13 cellular contexts compared by ENCODE assay signal in the genomic region with DNA sequence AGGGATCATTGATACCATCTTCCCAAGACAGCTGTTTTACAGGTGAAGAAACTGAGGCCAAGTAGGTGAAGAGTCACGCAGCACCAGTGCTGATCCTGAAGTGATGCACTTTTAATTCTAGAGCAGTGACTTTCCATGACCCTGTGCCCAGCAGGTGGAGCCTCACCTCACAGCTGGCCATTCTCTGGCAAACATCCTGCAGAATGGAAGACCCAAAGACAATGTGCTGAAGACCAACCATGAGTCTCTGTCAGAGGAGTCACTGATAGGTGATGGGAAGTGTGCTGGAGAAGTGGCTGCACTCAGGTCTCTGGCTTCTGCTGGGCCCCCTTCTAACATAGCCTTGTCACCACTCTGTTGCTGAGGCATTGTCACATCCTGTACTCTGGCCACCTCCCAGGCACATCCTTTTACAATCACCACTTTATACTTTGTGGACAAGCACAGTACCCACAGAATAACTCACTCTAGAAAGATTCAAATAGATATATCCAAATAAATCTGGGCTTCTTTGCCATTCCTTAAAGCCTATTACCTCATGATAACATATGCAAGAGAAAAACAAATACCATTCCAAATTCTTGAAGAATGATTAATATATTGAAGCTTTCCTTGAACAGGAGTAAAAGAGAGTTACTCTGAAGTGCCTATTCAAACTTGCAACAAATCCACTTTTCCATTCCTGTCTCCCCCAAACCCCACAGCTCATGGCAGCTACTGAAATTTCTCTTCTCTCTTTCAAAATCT.
A peak's percentile ranks its signal among the peaks of the same experiment; 100 is the strongest.
DNase-seq lines count a peak whose midpoint lies in the region; ATAC-seq, FAIRE-seq and TF ChIP-seq lines count a peak whose summit lies in the region.
"Had no signal": no experiment of that assay in that cellular context is flagged by ENCODE, and none has a peak within 500 bp of the region (broad histone marks: within the 10 kb centered on the region; RNA-seq: fewer than 3 reads in every experiment).

No MANE protein-coding gene starts in this region.

- ATAC-seq in A549, result peak; percentile 56 to 60
- no peak for ATAC-seq in activated CD8-positive, alpha-beta memory T cell treated with anti-CD3 and anti-CD28 coated beads, Interleukin-2, amount 10 ng/mL, durations not matched to agents 7 days and 5 days
- no peak for ATAC-seq in HG03095 (IDR thresholded peaks at IDR 0.05; ENCODE audit: unreplicated experiment)
- ATAC-seq in GM21737 (IDR thresholded peaks at IDR 0.05; ENCODE audit: unreplicated experiment), result no peak
- ATAC-seq: stimulated activated memory B cell treated with anti-CD40 and anti-IgM and Interleukin-4, amounts not matched to agents 10 μg/mL and 1 μg/mL and 100 μg/mL, for 72 hours had no signal

- 81% methylated on average over 1 of the region's 1 CpG for WGBS in A549 (ENCODE audit: missing lambda C conversion rate)
- 86% methylated on average over 1 of the region's 1 CpG for WGBS in mammary epithelial cell (ENCODE audit: low coverage, missing lambda C conversion rate)

- no peak for TF ChIP-seq EP300 in A549 (IDR thresholded peaks at IDR 0.05)

- H3K4me3 ChIP-seq in A549 (no peak overlapping the region), mammary epithelial cell (replicated peaks in 1 of 3; ENCODE audit: insufficient read depth in 1 of 3, low read depth in 2 of 3, low read length in 3 of 3) (no peak overlapping the region)

- H3K36me3 Mint-ChIP-seq in HFFc6 (ENCODE audit: low read depth), result no peaks in the 10 kb centered on the region
- H3K36me3 Mint-ChIP-seq in activated CD8-positive, alpha-beta memory T cell treated with anti-CD3 and anti-CD28 coated beads, Interleukin-2, amount 10 ng/mL, durations not matched to agents 7 days and 5 days, result no peaks in the 10 kb centered on the region
- H3K36me3 Mint-ChIP-seq: stimulated activated memory B cell treated with anti-CD40 and anti-IgM and Interleukin-4, amounts not matched to agents 10 μg/mL and 1 μg/mL and 100 μg/mL, for 72 hours had no signal

- peak overlapping the region; percentile 69 for H2AFZ ChIP-seq in mammary epithelial cell (ENCODE audit: low read depth, low read length)
- H2AFZ ChIP-seq: parathyroid adenoma had no signal

- H3K27me3 ChIP-seq in mammary epithelial cell (ENCODE audit: insufficient read depth, low read length), result no peaks in the 10 kb centered on the region

- peak overlapping the region; percentile 43 for H3K4me3 Mint-ChIP-seq in HFFc6
- no peak overlapping the region for H3K4me3 Mint-ChIP-seq in activated CD8-positive, alpha-beta memory T cell treated with anti-CD3 and anti-CD28 coated beads, Interleukin-2, amount 10 ng/mL, durations not matched to agents 7 days and 5 days
- H3K4me3 Mint-ChIP-seq: stimulated activated memory B cell treated with anti-CD40 and anti-IgM and Interleukin-4, amounts not matched to agents 10 μg/mL and 1 μg/mL and 100 μg/mL, for 72 hours; T-helper 2 cell treated with Interferon-gamma antibody and Interleukin-4, amounts not matched to agents 5 μg/mL and 100 μg/mL, for 36 hours had no signal

- no peak overlapping the region for H3K9ac ChIP-seq in mammary epithelial cell (ENCODE audit: insufficient read depth, low read length)
- H3K9ac ChIP-seq: parathyroid adenoma had no signal

- H3K27ac Mint-ChIP-seq in HFFc6, result peak overlapping the region; percentile 67
- no peak overlapping the region for H3K27ac Mint-ChIP-seq in activated CD8-positive, alpha-beta memory T cell treated with anti-CD3 and anti-CD28 coated beads, Interleukin-2, amount 10 ng/mL, durations not matched to agents 7 days and 5 days
- H3K27ac Mint-ChIP-seq: stimulated activated memory B cell treated with anti-CD40 and anti-IgM and Interleukin-4, amounts not matched to agents 10 μg/mL and 1 μg/mL and 100 μg/mL, for 72 hours; T-helper 2 cell treated with Interferon-gamma antibody and Interleukin-4, amounts not matched to agents 5 μg/mL and 100 μg/mL, for 36 hours had no signal

- H3K9me3 ChIP-seq in A549 (no peaks in the 10 kb centered on the region), mammary epithelial cell (replicated peaks; ENCODE audit: insufficient read depth, low read length) (no peaks in the 10 kb centered on the region)

- TF ChIP-seq POLR2A in A549 (IDR thresholded peaks at IDR 0.05; ENCODE audit: low read length), result no peak

- in situ Hi-C loops in mammary epithelial cell (cut with MboI; ENCODE audit: low sequenced_read_pairs in 2 of 2), result no loop called here

- POLR2A ChIA-PET in A549 (lab: Yijun Ruan, JAX), result no interaction called here

- dilution Hi-C loops in mammary epithelial cell (cut with HindIII; ENCODE audit: low sequenced_read_pairs), result no loop called here

- intact Hi-C loops in mammary epithelial cell (cut with micrococcal nuclease), result loop anchor here (2.0 to 5.0 kb wide), 2 partner anchors 48 to 157 kb away; a partner anchor contains a TSS

- peaks cover 48% of the 10 kb centered on the region for H3K4me1 Mint-ChIP-seq in HFFc6 (ENCODE audit: low read depth)
- no peaks in the 10 kb centered on the region for H3K4me1 Mint-ChIP-seq in activated CD8-positive, alpha-beta memory T cell treated with anti-CD3 and anti-CD28 coated beads, Interleukin-2, amount 10 ng/mL, durations not matched to agents 7 days and 5 days
- H3K4me1 Mint-ChIP-seq: stimulated activated memory B cell treated with anti-CD40 and anti-IgM and Interleukin-4, amounts not matched to agents 10 μg/mL and 1 μg/mL and 100 μg/mL, for 72 hours had no signal

- no peaks in the 10 kb centered on the region for H4K20me1 ChIP-seq in mammary epithelial cell (ENCODE audit: insufficient read depth, low read length)

- H3K4me1 ChIP-seq in A549 (peaks cover 14% of the 10 kb centered on the region; the same call in 2 of the 3 replicates), mammary epithelial cell (ENCODE audit: insufficient read depth, low read length) (peaks cover 19% of the 10 kb centered on the region)
- H3K4me1 ChIP-seq: parathyroid adenoma had no signal

- peak in 1 of 2 experiments; percentile 1 for DNase-seq in A549 (ENCODE audit: low read depth in 1 of 2, low spot score in 1 of 2)
- peak; percentile 44 for DNase-seq in HFFc6
- peak; percentile 16 for DNase-seq in mammary epithelial cell
- DNase-seq in kidney glomerular epithelial cell (lab: John Stamatoyannopoulos, UW), result peak; percentile 26
- no peak for DNase-seq in NCI-H1417 (lab: John Stamatoyannopoulos, UW)
- DNase-seq in activated CD8-positive, alpha-beta memory T cell treated with anti-CD3 and anti-CD28 coated beads, Interleukin-2, amount 10 ng/mL, durations not matched to agents 7 days and 5 days, result no peak
- DNase-seq: activated naive CD4-positive, alpha-beta T cell had no signal

- no peak; the same call in 2 of the 3 replicates for TF ChIP-seq CTCF in A549 (IDR thresholded peaks at IDR 0.05)
- TF ChIP-seq CTCF in HFFc6 (IDR thresholded peaks at IDR 0.05), result peak; percentile 38; the same call in 1 of the 2 replicates
- peak in 1 of 2 donors; percentile 34 for TF ChIP-seq CTCF in mammary epithelial cell (conservative IDR thresholded peaks at IDR 0.05 in 1 of 2, IDR thresholded peaks at IDR 0.05 in 1 of 2; ENCODE audit: extremely low read depth in 1 of 2, insufficient read depth in 1 of 2, low read depth in 1 of 2, low read length in 2 of 2)

- no peaks in the 10 kb centered on the region for H3K79me2 ChIP-seq in mammary epithelial cell (ENCODE audit: insufficient read depth, low read length)
- H3K79me2 ChIP-seq: parathyroid adenoma had no signal

- no peaks in the 10 kb centered on the region for H3K36me3 ChIP-seq in mammary epithelial cell (ENCODE audit: insufficient read depth, low read length)

- no peaks in the 10 kb centered on the region for H3K9me3 Mint-ChIP-seq in HFFc6
- no peaks in the 10 kb centered on the region for H3K9me3 Mint-ChIP-seq in activated CD8-positive, alpha-beta memory T cell treated with anti-CD3 and anti-CD28 coated beads, Interleukin-2, amount 10 ng/mL, durations not matched to agents 7 days and 5 days (ENCODE audit: low read depth)
- H3K9me3 Mint-ChIP-seq: stimulated activated memory B cell treated with anti-CD40 and anti-IgM and Interleukin-4, amounts not matched to agents 10 μg/mL and 1 μg/mL and 100 μg/mL, for 72 hours; T-helper 2 cell treated with Interferon-gamma antibody and Interleukin-4, amounts not matched to agents 5 μg/mL and 100 μg/mL, for 36 hours had no signal

- CTCF ChIA-PET in A549 (lab: Yijun Ruan, JAX), result interaction anchor here (0.5 to 1.7 kb wide), 3 partner anchors 21 to 51 kb away, joined by 3 to 6 read pairs (median 5); no protein-coding TSS in a partner anchor
- CTCF ChIA-PET in mammary epithelial cell (lab: Charles Lee; ENCODE audit: low non-redundant PET), result interaction anchor here (0.6 kb wide), 2 partner anchors 56 to 580 kb away, joined by 3 to 4 read pairs; no protein-coding TSS in a partner anchor
- CTCF ChIA-PET in activated CD8-positive, alpha-beta memory T cell treated with anti-CD3 and anti-CD28 coated beads, Interleukin-2, amount 10 ng/mL, durations not matched to agents 7 days and 5 days (lab: Charles Lee), result no interaction called here

- peaks cover 7% of the 10 kb centered on the region for H3K27me3 Mint-ChIP-seq in HFFc6 (ENCODE audit: insufficient read depth)
- H3K27me3 Mint-ChIP-seq in activated CD8-positive, alpha-beta memory T cell treated with anti-CD3 and anti-CD28 coated beads, Interleukin-2, amount 10 ng/mL, durations not matched to agents 7 days and 5 days, result peaks cover 24% of the 10 kb centered on the region

- no TSS peak for BruUV-seq in mammary epithelial cell (replicated peaks; lab: Mats Ljungman, UMichigan)

- no peak for FAIRE-seq in A549 (lab: Jason Lieb, UNC)

- H3K4me2 ChIP-seq in A549 (peak overlapping the region; percentile 37), mammary epithelial cell (ENCODE audit: insufficient read depth, low read depth, low read length) (peak overlapping the region; percentile 63)

- H3K27ac ChIP-seq in A549 (0 out of 6 replicates have a peak overlapping the region, but pooled peaks of 1 of the 2 experiments have one; percentile 0), mammary epithelial cell (ENCODE audit: insufficient read depth, low read depth, low read length) (no peak overlapping the region)
- H3K27ac ChIP-seq: C4-2B, parathyroid adenoma had no signal

- TF ChIP-seq RAD21 in A549 (conservative IDR thresholded peaks at IDR 0.05 in 1 of 2, IDR thresholded peaks at IDR 0.05 in 1 of 2), result no peak

TF ChIP-seq in A549, 52 proteins besides CTCF, POLR2A, EP300 and RAD21 (continues in another document):
- TF ChIP-seq, protein P1, sequence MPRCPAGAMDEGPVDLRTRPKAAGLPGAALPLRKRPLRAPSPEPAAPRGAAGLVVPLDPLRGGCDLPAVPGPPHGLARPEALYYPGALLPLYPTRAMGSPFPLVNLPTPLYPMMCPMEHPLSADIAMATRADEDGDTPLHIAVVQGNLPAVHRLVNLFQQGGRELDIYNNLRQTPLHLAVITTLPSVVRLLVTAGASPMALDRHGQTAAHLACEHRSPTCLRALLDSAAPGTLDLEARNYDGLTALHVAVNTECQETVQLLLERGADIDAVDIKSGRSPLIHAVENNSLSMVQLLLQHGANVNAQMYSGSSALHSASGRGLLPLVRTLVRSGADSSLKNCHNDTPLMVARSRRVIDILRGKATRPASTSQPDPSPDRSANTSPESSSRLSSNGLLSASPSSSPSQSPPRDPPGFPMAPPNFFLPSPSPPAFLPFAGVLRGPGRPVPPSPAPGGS (IDR thresholded peaks at IDR 0.05), result no peak
- no peak for TF ChIP-seq EHMT2 (IDR thresholded peaks at IDR 0.05; ENCODE audit: low read depth)
- no peak for TF ChIP-seq CBX8 (IDR thresholded peaks at IDR 0.05)
- no peak for TF ChIP-seq MYC (IDR thresholded peaks at IDR 0.05; ENCODE audit: borderline replicate concordance, low read length)
- TF ChIP-seq HEYL (CRISPR knock-in tag; IDR thresholded peaks at IDR 0.05), result no peak

Comparison
In these comparisons a context has a peak if more than half of its experiments do, and no peak if none do; other contexts are left out.
1. ATAC-seq: peak in A549 (2 of 2); none in activated CD8-positive, alpha-beta memory T cell treated with anti-CD3 and anti-CD28 coated beads, Interleukin-2, amount 10 ng/mL, durations not matched to agents 7 days and 5 days (single experiment), HG03095 (single experiment) and GM21737 (single experiment).
2. DNase-seq: peak in HFFc6 (single experiment), mammary epithelial cell (single experiment) and kidney glomerular epithelial cell (single experiment); none in NCI-H1417 (0 of 3) and activated CD8-positive, alpha-beta memory T cell treated with anti-CD3 and anti-CD28 coated beads, Interleukin-2, amount 10 ng/mL, durations not matched to agents 7 days and 5 days (single experiment).